In genomic region chr10:6097063-6097462, GRCh38 we compare ENCODE assay signal across 23 cellular contexts. TPM values are rescaled to one million over a fixed set of nuclear protein-coding genes. Genes with fewer than 3 reads are reported as not detected.
DNase-seq lines count a peak whose midpoint lies in the region; ATAC-seq and TF ChIP-seq lines count a peak whose summit lies in the region.
"Had no signal": no experiment of that assay in that cellular context is flagged by ENCODE, and none has a peak within 500 bp of the region (broad histone marks: within the 10 kb centered on the region; RNA-seq: fewer than 3 reads in every experiment).

No MANE protein-coding gene starts in this region.

- peak overlapping the region; percentile 37 for H4K8ac ChIP-seq in mesenchymal stem cell (ENCODE audit: low read length)

- H3K4me3 ChIP-seq in cardiac muscle cell (no peak overlapping the region), mesenchymal stem cell (ENCODE audit: insufficient read depth in 1 of 2, low read depth in 1 of 2, low read length in 2 of 2) (no peak overlapping the region)
- H3K4me3 ChIP-seq: GM23248 had no signal

- peaks cover 52% of the 10 kb centered on the region for H3K4me1 Mint-ChIP-seq in activated CD4-positive, alpha-beta T cell treated with anti-CD3 and anti-CD28 coated beads for 36 hours

- intact Hi-C loops in activated CD4-positive, alpha-beta T cell treated with anti-CD3 and anti-CD28 coated beads for 36 hours (cut with DNase I, micrococcal nuclease) = no loop called here
- intact Hi-C loops in left ventricle myocardium superior (cut with micrococcal nuclease) = no loop called here

- peak overlapping the region in 1 of 2 experiments; percentile 35 for H3K23ac ChIP-seq in mesenchymal stem cell (ENCODE audit: low read length in 2 of 2)

- H3K36me3 Mint-ChIP-seq in activated CD4-positive, alpha-beta T cell treated with anti-CD3 and anti-CD28 coated beads for 36 hours (ENCODE audit: low read depth) = peaks cover 63% of the 10 kb centered on the region

- no peak overlapping the region for H3K18ac ChIP-seq in mesenchymal stem cell (ENCODE audit: low read depth in 1 of 2, low read length in 2 of 2)

- H3K36me3 ChIP-seq in cardiac muscle cell (peaks cover 21% of the 10 kb centered on the region), mesenchymal stem cell (ENCODE audit: control insufficient read depth in 1 of 2, insufficient read depth in 2 of 2, low read depth in 1 of 2, low read length in 2 of 2) (peaks cover 21 to 47% of the 10 kb centered on the region in 2 experiments)

- H2BK12ac ChIP-seq in mesenchymal stem cell (ENCODE audit: low read length in 2 of 2) = no peak overlapping the region

- H3K79me1 ChIP-seq in mesenchymal stem cell (replicated peaks; ENCODE audit: low read length, poor library complexity, severe bottlenecking) = peaks cover 12% of the 10 kb centered on the region

- H3K9ac ChIP-seq in mesenchymal stem cell (ENCODE audit: low read length) = no peak overlapping the region
- H3K9ac ChIP-seq: GM23248 had no signal

- H3K9me3 Mint-ChIP-seq in activated CD4-positive, alpha-beta T cell treated with anti-CD3 and anti-CD28 coated beads for 36 hours (ENCODE audit: low read depth) = no peaks in the 10 kb centered on the region
- H3K9me3 Mint-ChIP-seq: CD4-positive, alpha-beta memory T cell had no signal

- H3K9me3 ChIP-seq in cardiac muscle cell (ENCODE audit: low read depth) (no peaks in the 10 kb centered on the region), mesenchymal stem cell (ENCODE audit: control insufficient read depth, low read length) (no peaks in the 10 kb centered on the region)

- H3K4me1 ChIP-seq in cardiac muscle cell (ENCODE audit: low read depth) (no peaks in the 10 kb centered on the region), mesenchymal stem cell (ENCODE audit: control insufficient read depth, insufficient read depth, low read depth, low read length) (peaks cover 3% of the 10 kb centered on the region)

- no peak overlapping the region for H4K91ac ChIP-seq in mesenchymal stem cell (ENCODE audit: low read length)

- H2BK120ac ChIP-seq in mesenchymal stem cell (ENCODE audit: low read depth, low read length) = no peak overlapping the region

- CTCF ChIA-PET in activated CD4-positive, alpha-beta T cell treated with anti-CD3 and anti-CD28 coated beads for 36 hours (lab: Charles Lee) = interaction anchor here (0.7 to 1.5 kb wide), 4 partner anchors 10 to 483 kb away, joined by 3 to 7 read pairs (median 5); partner anchors contain the start of gene PFKFB3

- no peak overlapping the region for H3K4ac ChIP-seq in mesenchymal stem cell (ENCODE audit: low read depth in 1 of 2, low read length in 2 of 2)

- H3K27ac ChIP-seq in cardiac muscle cell (peak overlapping the region; percentile 25), mesenchymal stem cell (ENCODE audit: low read length, poor library complexity, severe bottlenecking) (no peak overlapping the region)
- H3K27ac ChIP-seq: GM23248 had no signal

- H3K27me3 Mint-ChIP-seq in activated CD4-positive, alpha-beta T cell treated with anti-CD3 and anti-CD28 coated beads for 36 hours = no peaks in the 10 kb centered on the region
- H3K27me3 Mint-ChIP-seq: CD4-positive, alpha-beta memory T cell had no signal

- TF ChIP-seq CTCF in cardiac muscle cell (IDR thresholded peaks at IDR 0.05; ENCODE audit: low read depth, low read length) = no peak

- WGBS in mesenchymal stem cell = 98% methylated on average over 5 of the region's 5 CpGs

- H3K4me3 Mint-ChIP-seq in activated CD4-positive, alpha-beta T cell treated with anti-CD3 and anti-CD28 coated beads for 36 hours = no peak overlapping the region
- H3K4me3 Mint-ChIP-seq: CD4-positive, alpha-beta memory T cell had no signal

- no peak overlapping the region for H2BK15ac ChIP-seq in mesenchymal stem cell (ENCODE audit: low read depth, poor library complexity, severe bottlenecking)

- ATAC-seq in activated CD4-positive, alpha-beta T cell treated with anti-CD3 and anti-CD28 coated beads for 36 hours = no peak
- no peak for ATAC-seq in left ventricle myocardium superior
- no peak for ATAC-seq in GM19455 (IDR thresholded peaks at IDR 0.05; ENCODE audit: unreplicated experiment)

- no peak overlapping the region for H2BK5ac ChIP-seq in mesenchymal stem cell (ENCODE audit: low read depth, low read length, poor library complexity, severe bottlenecking)

- POLR2A ChIA-PET in activated CD4-positive, alpha-beta T cell treated with anti-CD3 and anti-CD28 coated beads for 36 hours (lab: Charles Lee) = no interaction called here

- no peak overlapping the region for H2AFZ ChIP-seq in mesenchymal stem cell (ENCODE audit: low read depth, low read length)
- H2AFZ ChIP-seq: GM23248 had no signal

- H3K27ac Mint-ChIP-seq in activated CD4-positive, alpha-beta T cell treated with anti-CD3 and anti-CD28 coated beads for 36 hours = peak overlapping the region; percentile 16

- DNase-seq in activated CD4-positive, alpha-beta T cell treated with anti-CD3 and anti-CD28 coated beads for 36 hours = no peak
- no peak for DNase-seq in activated CD4-positive, alpha-beta T cell treated with anti-CD3 and anti-CD28 coated beads for 48 hours
- DNase-seq in cardiac muscle cell (ENCODE audit: low read depth in 1 of 2, low spot score in 1 of 2) (no peak), left ventricle myocardium superior (no peak), mesenchymal stem cell (no peak)
- no peak for DNase-seq in activated effector memory CD4-positive, alpha-beta T cell treated with anti-CD3 and anti-CD28 coated beads, Interleukin-2, amount 50 U/mL, for 16 hours
- no peak for DNase-seq in stimulated activated naive CD4-positive, alpha-beta T cell (lab: John Stamatoyannopoulos, UW)
- DNase-seq: 8988T; CD4-positive, alpha-beta memory T cell; DMS79; GM23248; NCI-H1048; NCI-H1436 treated with DMSO at 0.1 percent for 48 hours; NCI-H2029 treated with DMSO at 0.1 percent for 48 hours; NCI-H2171 treated with DMSO at 0.1 percent for 48 hours; NCI-H446 treated with DMSO at 0.1 percent for 48 hours; NCI-H748 treated with DMSO at 0.1 percent for 48 hours; RPMI8226; SIG-M5 had no signal

- H3K27me3 ChIP-seq in cardiac muscle cell = no peaks in the 10 kb centered on the region
- no peaks in the 10 kb centered on the region for H3K27me3 ChIP-seq in mesenchymal stem cell (ENCODE audit: control insufficient read depth in 1 of 2, insufficient read depth in 1 of 2, low read length in 2 of 2)

- no peak overlapping the region for H3K4me2 ChIP-seq in mesenchymal stem cell (ENCODE audit: low read length, poor library complexity, severe bottlenecking)

- no peak overlapping the region for H3K14ac ChIP-seq in mesenchymal stem cell (ENCODE audit: low read length in 2 of 2)

- no peak overlapping the region for H2AK5ac ChIP-seq in mesenchymal stem cell (ENCODE audit: low read length, severe bottlenecking)

RNA-seq across cellular contexts. Expression of gene RBM17, which starts 8.2 kb away (rescaled TPM):
- 100 to 1,000 TPM; 206 to 246 TPM for total RNA-seq in activated CD4-positive, alpha-beta T cell treated with anti-CD3 and anti-CD28 coated beads for 36 hours
- total RNA-seq in cardiac muscle cell (39.4 and 86.2 TPM in 2 replicates), left ventricle myocardium superior (72.1 TPM)
- 125 and 144 TPM in 2 replicates for polyA plus RNA-seq in cardiac muscle cell
- polyA plus RNA-seq in mesenchymal stem cell (2013, experiment 1 of 2) = 78.5 TPM
- polyA plus RNA-seq in mesenchymal stem cell (2013, experiment 2 of 2) = 73.5 TPM

RNA-seq across cellular contexts. Expression of gene IL2RA, which starts 34.9 kb away (rescaled TPM):
- total RNA-seq in activated CD4-positive, alpha-beta T cell treated with anti-CD3 and anti-CD28 coated beads for 36 hours = 100 to 1,000 TPM; 659 to 980 TPM
- total RNA-seq in cardiac muscle cell (not detected in 2 replicates), left ventricle myocardium superior (1.5 TPM)
- not detected in 2 replicates for polyA plus RNA-seq in cardiac muscle cell
- polyA plus RNA-seq in mesenchymal stem cell (2013, experiment 1 of 2) = not detected
- polyA plus RNA-seq in mesenchymal stem cell (2013, experiment 2 of 2) = not detected
- total RNA-seq: G401, GM23248, MCF 10A had no signal
- polyA plus RNA-seq: BJ, GM23248 had no signal

Comparison
In these comparisons a context has a peak if more than half of its experiments do, and no peak if none do; other contexts are left out.
1. RNA of gene IL2RA, which starts 34.9 kb away (total RNA-seq): 659 to 980 TPM in activated CD4-positive, alpha-beta T cell treated with anti-CD3 and anti-CD28 coated beads for 36 hours; 1.5 TPM in left ventricle myocardium superior (single experiment) and not detected in cardiac muscle cell; every median in the first group is over 100 times any median in the second.